In genomic region chr10:62243647-62243997, GRCh38 we compare ENCODE assay signal across 8 cellular contexts. TPM values are rescaled to one million over a fixed set of nuclear protein-coding genes. Genes with fewer than 3 reads are reported as not detected.
A peak's percentile ranks its signal among the peaks of the same experiment; 100 is the strongest.
DNase-seq lines count a peak whose midpoint lies in the region; ATAC-seq, FAIRE-seq and TF ChIP-seq lines count a peak whose summit lies in the region.

No MANE protein-coding gene starts in this region.

- peak; percentile 64 for FAIRE-seq in small intestine (lab: Jason Lieb, UNC)

- H3K27me3 ChIP-seq in small intestine (ENCODE audit: control insufficient read depth in 2 of 2, insufficient read depth in 2 of 2, low read length in 2 of 2) (no peaks in the 10 kb centered on the region), HAP-1 (ENCODE audit: low read depth) (no peaks in the 10 kb centered on the region)

- in situ Hi-C loops in astrocyte of the cerebellum (cut with HindIII; ENCODE audit: low sequenced_read_pairs) = no loop called here
- in situ Hi-C loops in HAP-1 (cut with MboI; ENCODE audit: low sequenced_read_pairs) = no loop called here

- H3K4me1 ChIP-seq in small intestine (ENCODE audit: control insufficient read depth in 2 of 2, insufficient read depth in 1 of 2, low read depth in 1 of 2, low read length in 1 of 2) (no peaks in the 10 kb centered on the region), HAP-1 (peaks cover 9% of the 10 kb centered on the region)

- H3K27me3 Mint-ChIP-seq in activated T-cell treated with anti-CD3 and anti-CD28 coated beads, Interleukin-2, amount 50 U/mL, for 24 hours = no peaks in the 10 kb centered on the region

- no peaks in the 10 kb centered on the region for H3K9me3 Mint-ChIP-seq in activated T-cell treated with anti-CD3 and anti-CD28 coated beads, Interleukin-2, amount 50 U/mL, for 24 hours

- DNase-seq in activated T-cell treated with anti-CD3 and anti-CD28 coated beads, Interleukin-2, amount 50 U/mL, for 24 hours = no peak
- no peak for DNase-seq in activated T-cell treated with anti-CD3 and anti-CD28 coated beads, Interleukin-2, amount 50 U/mL, for 48 hours
- DNase-seq in astrocyte of the cerebellum (ENCODE audit: low read depth) = no peak
- no peak for DNase-seq in small intestine
- DNase-seq in HAP-1 (ENCODE audit: low spot score in 2 of 2) = no peak
- DNase-seq in mesenteric fat pad (ENCODE audit: low spot score) = no peak
- DNase-seq in NCI-H146 treated with DMSO at 0.1 percent for 48 hours (lab: John Stamatoyannopoulos, UW; ENCODE audit: unreplicated experiment) = no peak

- peak; percentile 30 for ATAC-seq in HG03108 (IDR thresholded peaks at IDR 0.05; ENCODE audit: unreplicated experiment)

- H3K27ac Mint-ChIP-seq in activated T-cell treated with anti-CD3 and anti-CD28 coated beads, Interleukin-2, amount 50 U/mL, for 24 hours = peak overlapping the region; percentile 92

- H3K9me3 ChIP-seq in small intestine (ENCODE audit: control insufficient read depth, low read depth) = no peaks in the 10 kb centered on the region
- no peaks in the 10 kb centered on the region for H3K9me3 ChIP-seq in HAP-1

- H3K4me3 ChIP-seq in astrocyte of the cerebellum (ENCODE audit: low read depth, low read length) (peak overlapping the region; percentile 16), small intestine (ENCODE audit: low read depth in 1 of 2, low read length in 2 of 2) (no peak overlapping the region), HAP-1 (no peak overlapping the region)

- H3K4me3 Mint-ChIP-seq in activated T-cell treated with anti-CD3 and anti-CD28 coated beads, Interleukin-2, amount 50 U/mL, for 24 hours = peak overlapping the region; percentile 44

- H3K36me3 Mint-ChIP-seq in activated T-cell treated with anti-CD3 and anti-CD28 coated beads, Interleukin-2, amount 50 U/mL, for 24 hours (ENCODE audit: low read depth) = no peaks in the 10 kb centered on the region

- peak overlapping the region in 1 of 2 donors; percentile 76 for H3K27ac ChIP-seq in small intestine (ENCODE audit: low read depth in 1 of 2, low read length in 1 of 2)

- H3K4me1 Mint-ChIP-seq in activated T-cell treated with anti-CD3 and anti-CD28 coated beads, Interleukin-2, amount 50 U/mL, for 24 hours (ENCODE audit: low read depth) = peaks cover 42% of the 10 kb centered on the region

- H3K36me3 ChIP-seq in small intestine (ENCODE audit: control insufficient read depth in 2 of 2, insufficient read depth in 2 of 2, low read length in 2 of 2) (no peaks in the 10 kb centered on the region), HAP-1 (replicated peaks) (no peaks in the 10 kb centered on the region)

- TF ChIP-seq CTCF in astrocyte of the cerebellum (IDR thresholded peaks at IDR 0.05; ENCODE audit: low read depth, low read length, missing control alignments) = no peak

- 56 to 75% (median 61%) methylated on average over 2 of the region's 2 CpGs for WGBS in small intestine, 3 donors

RNA-seq across cellular contexts. Expression of gene RTKN2, which starts 25.0 kb away (rescaled TPM):
- polyA plus RNA-seq in small intestine = 1 to 10 TPM in 1 of 3 donors, under 1 TPM in 2; 0.81 to 2.6 (median 0.89) TPM
- total RNA-seq in mesenteric fat pad = 0.06 TPM
